ENCODE assay signal across 8 cellular contexts in genomic region chr1:159922499-159923202, GRCh38. TPM values are rescaled to one million over a fixed set of nuclear protein-coding genes. Genes with fewer than 3 reads are reported as not detected.
DNase-seq lines count a peak whose midpoint lies in the region; ATAC-seq and TF ChIP-seq lines count a peak whose summit lies in the region.

No MANE protein-coding gene starts in this region.

- H3K27me3 Mint-ChIP-seq in activated CD8-positive, alpha-beta T cell treated with anti-CD3 and anti-CD28 coated beads, Interleukin-2, amount 10 ng/mL, durations not matched to agents 7 days and 5 days (ENCODE audit: low read depth), result no peaks in the 10 kb centered on the region

- DNase-seq in NCI-H748 (lab: John Stamatoyannopoulos, UW; ENCODE audit: unreplicated experiment), result peak; percentile 78
- no peak for DNase-seq in NCI-H748 treated with DMSO at 0.1 percent for 48 hours (lab: John Stamatoyannopoulos, UW)
- no peak for DNase-seq in activated CD8-positive, alpha-beta T cell treated with anti-CD3 and anti-CD28 coated beads, Interleukin-2, amount 10 ng/mL, durations not matched to agents 7 days and 5 days
- DNase-seq in heart right ventricle, result peak; percentile 78 to 79
- DNase-seq in NCI-H2196 treated with DMSO at 0.1 percent for 48 hours (lab: John Stamatoyannopoulos, UW; ENCODE audit: unreplicated experiment), result no peak

- CTCF ChIA-PET in activated CD8-positive, alpha-beta T cell treated with anti-CD3 and anti-CD28 coated beads, Interleukin-2, amount 10 ng/mL, durations not matched to agents 7 days and 5 days (lab: Charles Lee), result interaction anchor here (0.8 to 6.7 kb wide), 11 partner anchors 12 to 157 kb away, joined by 3 to 49 read pairs (median 7); no protein-coding TSS in a partner anchor

- H3K4me1 Mint-ChIP-seq in activated CD8-positive, alpha-beta T cell treated with anti-CD3 and anti-CD28 coated beads, Interleukin-2, amount 10 ng/mL, durations not matched to agents 7 days and 5 days (ENCODE audit: low read depth), result peaks cover 67% of the 10 kb centered on the region

- H3K4me1 ChIP-seq in heart right ventricle, result peaks cover 18 to 73% (median 64%) of the 10 kb centered on the region in 9 donors
- peaks cover 48 to 59% (median 51%) of the 10 kb centered on the region in 3 donors for H3K4me1 ChIP-seq in skeletal muscle tissue (ENCODE audit: control insufficient read depth in 3 of 3, insufficient read depth in 3 of 3, low read length in 3 of 3)

- peak overlapping the region; percentile 90 for H3K4me3 Mint-ChIP-seq in activated CD8-positive, alpha-beta T cell treated with anti-CD3 and anti-CD28 coated beads, Interleukin-2, amount 10 ng/mL, durations not matched to agents 7 days and 5 days

- no peaks in the 10 kb centered on the region for H3K27me3 ChIP-seq in heart right ventricle
- H3K27me3 ChIP-seq in skeletal muscle tissue (ENCODE audit: control insufficient read depth in 3 of 3, insufficient read depth in 3 of 3, low read length in 3 of 3), result peaks cover 0 to 40% (median 16%) of the 10 kb centered on the region in 3 donors

- intact Hi-C loops in heart right ventricle (cut with DNase I), result loop anchor here in 3 of 10 donors (5.0 to 10.0 kb wide), 3 partner anchors 65 to 70 kb away; no protein-coding TSS in a partner anchor

- H3K27ac ChIP-seq in heart right ventricle (peak overlapping the region; percentile 94 to 100 (median 98)), skeletal muscle tissue (ENCODE audit: low read depth, low read length) (peak overlapping the region; percentile 97)

- peak overlapping the region; percentile 93 for H3K27ac Mint-ChIP-seq in activated CD8-positive, alpha-beta T cell treated with anti-CD3 and anti-CD28 coated beads, Interleukin-2, amount 10 ng/mL, durations not matched to agents 7 days and 5 days

- H3K4me3 ChIP-seq in heart right ventricle (peak overlapping the region; percentile 67 to 97 (median 83)), skeletal muscle tissue (ENCODE audit: low read length in 3 of 3) (peak overlapping the region; percentile 74 to 89 (median 86))

- no peak for ATAC-seq in activated CD8-positive, alpha-beta T cell treated with anti-CD3 and anti-CD28 coated beads, Interleukin-2, amount 10 ng/mL, durations not matched to agents 7 days and 5 days
- peak; percentile 5 to 28 (median 16) for ATAC-seq in heart right ventricle
- ATAC-seq in GM18861 (IDR thresholded peaks at IDR 0.05; ENCODE audit: unreplicated experiment), result no peak
- no peak for ATAC-seq in HG03571 (IDR thresholded peaks at IDR 0.05; ENCODE audit: unreplicated experiment)

- peaks cover 64% of the 10 kb centered on the region for H3K36me3 Mint-ChIP-seq in activated CD8-positive, alpha-beta T cell treated with anti-CD3 and anti-CD28 coated beads, Interleukin-2, amount 10 ng/mL, durations not matched to agents 7 days and 5 days (ENCODE audit: low read depth)

- no peaks in the 10 kb centered on the region for H3K9me3 Mint-ChIP-seq in activated CD8-positive, alpha-beta T cell treated with anti-CD3 and anti-CD28 coated beads, Interleukin-2, amount 10 ng/mL, durations not matched to agents 7 days and 5 days (ENCODE audit: insufficient read depth)

- 30 to 39% methylated on average over 8 of the region's 8 CpGs for WGBS in heart right ventricle, 2 donors

- H3K36me3 ChIP-seq in heart right ventricle (peaks cover 0 to 41% (median 29%) of the 10 kb centered on the region in 9 donors), skeletal muscle tissue (ENCODE audit: control insufficient read depth in 3 of 3, insufficient read depth in 3 of 3, low read length in 3 of 3) (peaks cover 15 to 19% (median 17%) of the 10 kb centered on the region in 3 donors)

- POLR2A ChIA-PET in activated CD8-positive, alpha-beta T cell treated with anti-CD3 and anti-CD28 coated beads, Interleukin-2, amount 10 ng/mL, durations not matched to agents 7 days and 5 days (lab: Charles Lee), result interaction anchor here (0.6 to 3.8 kb wide), 12 partner anchors 8 to 914 kb away, joined by 3 to 33 read pairs (median 6); partner anchors contain the start of genes IFI16, PIGM and SLAMF8

- TF ChIP-seq CTCF in heart right ventricle (IDR thresholded peaks at IDR 0.05), result no peak

- H3K9me3 ChIP-seq in heart right ventricle (no peaks in the 10 kb centered on the region), skeletal muscle tissue (ENCODE audit: control insufficient read depth in 3 of 3, low read length in 3 of 3) (no peaks in the 10 kb centered on the region)

- peak overlapping the region; percentile 73 to 98 (median 85) for H3K9ac ChIP-seq in skeletal muscle tissue (ENCODE audit: low read depth in 1 of 3, low read length in 3 of 3)

RNA-seq across cellular contexts. Expression of gene TAGLN2, which starts 2.7 kb away (rescaled TPM):
- total RNA-seq in activated CD8-positive, alpha-beta T cell treated with anti-CD3 and anti-CD28 coated beads, Interleukin-2, amount 10 ng/mL, durations not matched to agents 7 days and 5 days, result 100 to 1,000 TPM; 476 to 510 TPM
- 100 to 1,000 TPM in 4 of 10 donors, 10 to 100 TPM in 6; 65.9 to 228 (median 92.5) TPM for total RNA-seq in heart right ventricle
- 100 to 1,000 TPM; 131 to 283 TPM for polyA plus RNA-seq in heart right ventricle
- total RNA-seq in skeletal muscle tissue, result 85.1 TPM

RNA-seq across cellular contexts. Expression of gene CFAP45, which starts 22.7 kb away (rescaled TPM):
- under 1 TPM; 0.34 to 0.79 TPM for total RNA-seq in activated CD8-positive, alpha-beta T cell treated with anti-CD3 and anti-CD28 coated beads, Interleukin-2, amount 10 ng/mL, durations not matched to agents 7 days and 5 days
- total RNA-seq in heart right ventricle (1 to 10 TPM in 1 of 10 donors, under 1 TPM in 9; 0.17 to 1.5 (median 0.47) TPM), skeletal muscle tissue (not detected)
- 1 to 10 TPM in 1 of 2 donors, under 1 TPM in 1; 0.70 to 1.4 TPM for polyA plus RNA-seq in heart right ventricle

RNA-seq across cellular contexts. Expression of gene IGSF9, which starts 22.8 kb away (rescaled TPM):
- total RNA-seq in activated CD8-positive, alpha-beta T cell treated with anti-CD3 and anti-CD28 coated beads, Interleukin-2, amount 10 ng/mL, durations not matched to agents 7 days and 5 days, result not detected
- total RNA-seq in heart right ventricle (under 1 TPM in 3 of 10 donors, not detected in 7; 0.07 to 0.15 (median 0.08) TPM), skeletal muscle tissue (under 0.01 TPM)
- under 1 TPM; 0.03 to 0.15 TPM for polyA plus RNA-seq in heart right ventricle

RNA-seq across cellular contexts. Expression of gene SLAMF9, which starts 31.4 kb away (rescaled TPM):
- total RNA-seq in activated CD8-positive, alpha-beta T cell treated with anti-CD3 and anti-CD28 coated beads, Interleukin-2, amount 10 ng/mL, durations not matched to agents 7 days and 5 days, result not detected
- total RNA-seq in heart right ventricle (not detected), skeletal muscle tissue (not detected)
- under 1 TPM in 1 of 2 donors, not detected in 1; 0.13 TPM for polyA plus RNA-seq in heart right ventricle

Comparison
In these comparisons a context has a peak if more than half of its experiments do, and no peak if none do; other contexts are left out.
1. DNase-seq: peak in NCI-H748 (single experiment) and heart right ventricle (2 of 2); none in NCI-H748 treated with DMSO at 0.1 percent for 48 hours (single experiment), activated CD8-positive, alpha-beta T cell treated with anti-CD3 and anti-CD28 coated beads, Interleukin-2, amount 10 ng/mL, durations not matched to agents 7 days and 5 days (single experiment) and NCI-H2196 treated with DMSO at 0.1 percent for 48 hours (single experiment).
2. ATAC-seq: peak in heart right ventricle (8 of 8); none in activated CD8-positive, alpha-beta T cell treated with anti-CD3 and anti-CD28 coated beads, Interleukin-2, amount 10 ng/mL, durations not matched to agents 7 days and 5 days (single experiment), GM18861 (single experiment) and HG03571 (single experiment).